Comparison of ENCODE assay signal across 8 cellular contexts in genomic region chr1:90725341-90725960, GRCh38. TPM values are rescaled to one million over a fixed set of nuclear protein-coding genes. Genes with fewer than 3 reads are reported as not detected.
DNase-seq lines count a peak whose midpoint lies in the region; ATAC-seq, FAIRE-seq and TF ChIP-seq lines count a peak whose summit lies in the region.

No MANE protein-coding gene starts in this region.

- no peak for TF ChIP-seq CTCF in astrocyte (IDR thresholded peaks at IDR 0.05; ENCODE audit: insufficient read depth, low read depth, low read length)
- no peak for TF ChIP-seq CTCF in testis (IDR thresholded peaks at IDR 0.05)

- H3K4me1 ChIP-seq in astrocyte (ENCODE audit: insufficient read depth, low read length) (no peaks in the 10 kb centered on the region), testis (peaks cover 6% of the 10 kb centered on the region)

- no peak overlapping the region for H3K4me3 ChIP-seq in astrocyte (ENCODE audit: insufficient read depth, low read depth, low read length)
- H3K4me3 ChIP-seq in testis: peak overlapping the region; percentile 24 to 46

- intact Hi-C loops in testis (cut with DNase I; ENCODE audit: low total_unique reads): no loop called here

- H3K27ac Mint-ChIP-seq in activated CD8-positive, alpha-beta memory T cell treated with anti-CD3 and anti-CD28 coated beads, Interleukin-2, amount 10 ng/mL, durations not matched to agents 7 days and 5 days: peak overlapping the region; percentile 57
- H3K27ac Mint-ChIP-seq in astrocyte (ENCODE audit: unreplicated experiment): peak overlapping the region; percentile 22
- H3K27ac Mint-ChIP-seq in memory B cell: peak overlapping the region; percentile 25

- peak overlapping the region; percentile 49 for H3K4me2 ChIP-seq in astrocyte (ENCODE audit: low read length)

- H3K36me3 ChIP-seq in astrocyte (ENCODE audit: insufficient read depth, low read length): no peaks in the 10 kb centered on the region
- H3K36me3 ChIP-seq in testis (ENCODE audit: low read depth, missing control alignments): no peaks in the 10 kb centered on the region

- H3K4me1 Mint-ChIP-seq in activated CD8-positive, alpha-beta memory T cell treated with anti-CD3 and anti-CD28 coated beads, Interleukin-2, amount 10 ng/mL, durations not matched to agents 7 days and 5 days: peaks cover 33% of the 10 kb centered on the region
- H3K4me1 Mint-ChIP-seq in astrocyte (ENCODE audit: low read depth, unreplicated experiment): peaks cover 6% of the 10 kb centered on the region
- peaks cover 21% of the 10 kb centered on the region for H3K4me1 Mint-ChIP-seq in memory B cell

- no peak for FAIRE-seq in astrocyte (lab: Jason Lieb, UNC)

- no peak for TF ChIP-seq POLR2A in testis (IDR thresholded peaks at IDR 0.05)

- WGBS in testis, 2 donors: 1 to 3% methylated on average over 33 to 40 of the region's 41 CpGs

- H3K27ac ChIP-seq in astrocyte (ENCODE audit: low read depth, low read length) (no peak overlapping the region), testis (no peak overlapping the region)

- H3K27me3 ChIP-seq in astrocyte (ENCODE audit: insufficient read depth, low read length) (peaks cover 97% of the 10 kb centered on the region), testis (peaks cover 7% of the 10 kb centered on the region)

- H3K4me3 Mint-ChIP-seq in activated CD8-positive, alpha-beta memory T cell treated with anti-CD3 and anti-CD28 coated beads, Interleukin-2, amount 10 ng/mL, durations not matched to agents 7 days and 5 days: peak overlapping the region; percentile 17
- peak overlapping the region; percentile 77 for H3K4me3 Mint-ChIP-seq in astrocyte (ENCODE audit: unreplicated experiment)
- no peak overlapping the region for H3K4me3 Mint-ChIP-seq in memory B cell

- no peaks in the 10 kb centered on the region for H4K20me1 ChIP-seq in astrocyte (ENCODE audit: insufficient read depth, low read length)

- H2AFZ ChIP-seq in astrocyte (ENCODE audit: low read depth, low read length): peak overlapping the region; percentile 20

- peaks cover 98% of the 10 kb centered on the region for H3K27me3 Mint-ChIP-seq in activated CD8-positive, alpha-beta memory T cell treated with anti-CD3 and anti-CD28 coated beads, Interleukin-2, amount 10 ng/mL, durations not matched to agents 7 days and 5 days
- H3K27me3 Mint-ChIP-seq in astrocyte (ENCODE audit: low read depth, unreplicated experiment) (peaks cover 87% of the 10 kb centered on the region), memory B cell (peaks cover 44% of the 10 kb centered on the region)

- H3K36me3 Mint-ChIP-seq in activated CD8-positive, alpha-beta memory T cell treated with anti-CD3 and anti-CD28 coated beads, Interleukin-2, amount 10 ng/mL, durations not matched to agents 7 days and 5 days: peaks cover 14% of the 10 kb centered on the region
- no peaks in the 10 kb centered on the region for H3K36me3 Mint-ChIP-seq in astrocyte (ENCODE audit: low read depth, unreplicated experiment)
- H3K36me3 Mint-ChIP-seq in memory B cell: peaks cover 6% of the 10 kb centered on the region

- H3K9me3 Mint-ChIP-seq in activated CD8-positive, alpha-beta memory T cell treated with anti-CD3 and anti-CD28 coated beads, Interleukin-2, amount 10 ng/mL, durations not matched to agents 7 days and 5 days (ENCODE audit: low read depth): no peaks in the 10 kb centered on the region
- peaks cover 16% of the 10 kb centered on the region for H3K9me3 Mint-ChIP-seq in astrocyte (ENCODE audit: unreplicated experiment)
- H3K9me3 Mint-ChIP-seq in memory B cell: peaks cover 7% of the 10 kb centered on the region

- CTCF ChIA-PET in activated CD8-positive, alpha-beta memory T cell treated with anti-CD3 and anti-CD28 coated beads, Interleukin-2, amount 10 ng/mL, durations not matched to agents 7 days and 5 days (lab: Charles Lee): interaction anchor here (1.0 kb wide), 1 partner anchor 20 kb away, joined by 3 read pairs; no protein-coding TSS in a partner anchor

- DNase-seq in activated CD8-positive, alpha-beta memory T cell treated with anti-CD3 and anti-CD28 coated beads, Interleukin-2, amount 10 ng/mL, durations not matched to agents 7 days and 5 days: no peak
- DNase-seq in activated CD8-positive, alpha-beta memory T cell treated with anti-CD3 and anti-CD28 coated beads, Interleukin-2, amount 50 U/mL, for 48 hours: no peak
- DNase-seq in astrocyte (ENCODE audit: low read depth): no peak
- DNase-seq in memory B cell (ENCODE audit: low spot score in 2 of 2): no peak
- DNase-seq in testis: no peak
- no peak for DNase-seq in stimulated activated CD4-positive, alpha-beta T cell treated with anti-CD3 and anti-CD28 coated beads, Interleukin-1b, Interleukin-23, amount 100 ng/mL, for 48 hours

- ATAC-seq in activated CD8-positive, alpha-beta memory T cell treated with anti-CD3 and anti-CD28 coated beads, Interleukin-2, amount 10 ng/mL, durations not matched to agents 7 days and 5 days: no peak
- ATAC-seq in memory B cell (ENCODE audit: low read depth) (no peak), HG03175 (IDR thresholded peaks at IDR 0.05; ENCODE audit: unreplicated experiment) (no peak), HG03039 (IDR thresholded peaks at IDR 0.05; ENCODE audit: unreplicated experiment) (no peak)

- H3K9me3 ChIP-seq in astrocyte (ENCODE audit: insufficient read depth, low read depth, low read length) (peaks cover 3% of the 10 kb centered on the region), testis (no peaks in the 10 kb centered on the region)

- no peaks in the 10 kb centered on the region for H3K79me2 ChIP-seq in astrocyte (ENCODE audit: insufficient read depth, low read length)

- no peak overlapping the region for H3K9ac ChIP-seq in astrocyte (ENCODE audit: low read length)

RNA-seq across cellular contexts. Expression of gene BARHL2, which starts 8.3 kb away (rescaled TPM):
- total RNA-seq in activated CD8-positive, alpha-beta memory T cell treated with anti-CD3 and anti-CD28 coated beads, Interleukin-2, amount 10 ng/mL, durations not matched to agents 7 days and 5 days: not detected
- total RNA-seq in astrocyte: not detected in 2 replicates
- 1 to 10 TPM; 5.6 to 6.3 TPM for total RNA-seq in testis
- polyA plus RNA-seq in testis (ENCODE audit: insufficient read depth, low read depth, low replicate concordance): 3.5 TPM
